Comparison of ENCODE assay signal across 8 cellular contexts in the genomic region with DNA sequence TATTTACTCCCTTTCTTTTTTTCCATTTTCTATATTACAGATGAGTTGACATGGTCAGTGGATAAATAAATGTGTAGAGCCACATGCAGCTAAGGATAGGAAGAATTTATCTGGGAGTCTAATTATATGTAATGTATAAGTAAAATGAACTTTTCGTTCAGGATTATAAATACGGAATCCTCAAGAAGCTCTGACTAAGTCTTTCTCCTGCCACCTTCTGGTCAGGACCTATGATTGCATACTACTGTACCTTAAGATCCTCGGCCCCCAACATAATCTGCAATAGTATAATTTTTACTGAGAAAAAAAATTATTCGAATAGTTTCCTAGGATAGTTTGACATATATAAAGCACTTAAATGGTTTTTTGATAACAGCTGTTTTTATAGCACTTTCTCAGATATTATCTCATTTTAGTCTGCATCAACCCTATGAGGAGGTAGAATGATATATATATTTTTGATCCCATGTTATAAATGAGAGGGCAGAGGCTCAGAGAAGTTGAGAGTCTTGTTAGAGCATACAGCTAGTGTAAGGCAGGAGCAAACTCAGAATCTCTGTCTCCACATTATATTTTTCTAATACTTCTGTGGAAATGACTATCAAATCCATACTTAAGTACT. TPM values are rescaled to one million over a fixed set of nuclear protein-coding genes. Genes with fewer than 3 reads are reported as not detected.
DNase-seq lines count a peak whose midpoint lies in the region; ATAC-seq and TF ChIP-seq lines count a peak whose summit lies in the region.

No MANE protein-coding gene starts in this region.

- WGBS in esophagus squamous epithelium, 2 donors = 4 to 6% methylated on average over 4 of the region's 4 CpGs

- peak; percentile 68 for TF ChIP-seq RAD21 in neural cell (conservative IDR thresholded peaks at IDR 0.05)

- intact Hi-C loops in esophagus squamous epithelium (cut with DNase I) = no loop called here

- H3K9me3 ChIP-seq in esophagus squamous epithelium (no peaks in the 10 kb centered on the region), neural cell (ENCODE audit: low read length) (no peaks in the 10 kb centered on the region)

- DNase-seq in NCI-H526 (lab: John Stamatoyannopoulos, UW) (peak; percentile 5 to 62), NCI-H526 treated with DMSO at 0.1 percent for 48 hours (lab: John Stamatoyannopoulos, UW) (no peak), SHP77 treated with DMSO at 0.1 percent for 48 hours (lab: John Stamatoyannopoulos, UW) (peak; percentile 8), esophagus squamous epithelium (lab: John Stamatoyannopoulos, UW) (no peak)

- H3F3A ChIP-seq in neural cell (ENCODE audit: insufficient read depth, low read length, poor library complexity, severe bottlenecking) = no peaks in the 10 kb centered on the region

- H4K20me1 ChIP-seq in neural cell (ENCODE audit: insufficient read depth) = no peaks in the 10 kb centered on the region

- H3K9me2 ChIP-seq in neural cell (ENCODE audit: insufficient read depth, low read length) = no peaks in the 10 kb centered on the region

- no peak overlapping the region for H3K9ac ChIP-seq in neural cell (ENCODE audit: low read length)

- no peaks in the 10 kb centered on the region for H3K27me3 ChIP-seq in esophagus squamous epithelium
- H3K27me3 ChIP-seq in neural cell (ENCODE audit: insufficient read depth, low read depth, low read length) = no peaks in the 10 kb centered on the region

- no peak overlapping the region for H3K27ac ChIP-seq in esophagus squamous epithelium
- H3K27ac ChIP-seq in neural cell (ENCODE audit: low read length) = no peak overlapping the region

- H3K9me3 Mint-ChIP-seq in stimulated activated memory B cell treated with anti-CD40 and anti-IgM and Interleukin-4, amounts not matched to agents 10 μg/mL and 1 μg/mL and 100 μg/mL, for 72 hours = no peaks in the 10 kb centered on the region

- no peak for TF ChIP-seq POLR2A in esophagus squamous epithelium (IDR thresholded peaks at IDR 0.05)

- no peaks in the 10 kb centered on the region for H3K27me3 Mint-ChIP-seq in stimulated activated memory B cell treated with anti-CD40 and anti-IgM and Interleukin-4, amounts not matched to agents 10 μg/mL and 1 μg/mL and 100 μg/mL, for 72 hours

- H3K4me3 ChIP-seq in esophagus squamous epithelium (no peak overlapping the region), neural cell (ENCODE audit: low read length) (no peak overlapping the region)

- no peak for TF ChIP-seq EP300 in neural cell (conservative IDR thresholded peaks at IDR 0.05; ENCODE audit: poor library complexity, severe bottlenecking)

- ATAC-seq in GM19372 (IDR thresholded peaks at IDR 0.05; ENCODE audit: low read depth, unreplicated experiment) (peak; percentile 80), HG03469 (IDR thresholded peaks at IDR 0.05; ENCODE audit: unreplicated experiment) (peak; percentile 53)
- no peak for ATAC-seq in stimulated activated memory B cell treated with anti-CD40 and anti-IgM and Interleukin-4, amounts not matched to agents 10 μg/mL and 1 μg/mL and 100 μg/mL, for 72 hours

- TF ChIP-seq CTCF in esophagus squamous epithelium (IDR thresholded peaks at IDR 0.05) (peak in 5 of 6 experiments; percentile 53 to 68 (median 62)), neural cell (IDR thresholded peaks at IDR 0.05; ENCODE audit: poor library complexity, severe bottlenecking) (peak; percentile 70)

- H3K36me3 ChIP-seq in esophagus squamous epithelium = no peaks in the 10 kb centered on the region
- no peaks in the 10 kb centered on the region for H3K36me3 ChIP-seq in neural cell (ENCODE audit: insufficient read depth, low read length)

- no peak overlapping the region for H3K27ac Mint-ChIP-seq in stimulated activated memory B cell treated with anti-CD40 and anti-IgM and Interleukin-4, amounts not matched to agents 10 μg/mL and 1 μg/mL and 100 μg/mL, for 72 hours

- no peak overlapping the region for H3K4me2 ChIP-seq in neural cell (ENCODE audit: low read length)

- peaks cover 18% of the 10 kb centered on the region for H3K36me3 Mint-ChIP-seq in stimulated activated memory B cell treated with anti-CD40 and anti-IgM and Interleukin-4, amounts not matched to agents 10 μg/mL and 1 μg/mL and 100 μg/mL, for 72 hours

- no peak overlapping the region for H2AFZ ChIP-seq in neural cell (ENCODE audit: low read depth, low read length)

- H3K4me3 Mint-ChIP-seq in stimulated activated memory B cell treated with anti-CD40 and anti-IgM and Interleukin-4, amounts not matched to agents 10 μg/mL and 1 μg/mL and 100 μg/mL, for 72 hours = no peak overlapping the region

- peaks cover 11% of the 10 kb centered on the region for H3K4me1 Mint-ChIP-seq in stimulated activated memory B cell treated with anti-CD40 and anti-IgM and Interleukin-4, amounts not matched to agents 10 μg/mL and 1 μg/mL and 100 μg/mL, for 72 hours

- H3K79me2 ChIP-seq in neural cell (replicated peaks; ENCODE audit: insufficient read depth, low read length) = no peaks in the 10 kb centered on the region

- H3K4me1 ChIP-seq in esophagus squamous epithelium = peaks cover 0 to 9% (median 0%) of the 10 kb centered on the region in 3 donors

TF ChIP-seq in neural cell, 6 proteins besides CTCF, POLR2A, EP300 and RAD21:
- no peak for TF ChIP-seq EZH2 (IDR thresholded peaks at IDR 0.05; ENCODE audit: borderline replicate concordance, insufficient read depth, low read length, poor library complexity, severe bottlenecking)
- TF ChIP-seq SMC3 (conservative IDR thresholded peaks at IDR 0.05; ENCODE audit: poor library complexity) = peak; percentile 80

RNA-seq across cellular contexts. Expression of a gene that starts 36.1 kb away (rescaled TPM):
- total RNA-seq in esophagus squamous epithelium = 10 to 100 TPM; 17.8 to 35.0 (median 27.6) TPM
- polyA plus RNA-seq in neural cell = 351 and 358 TPM in 2 replicates
- polyA minus RNA-seq in neural cell = 233 and 249 TPM in 2 replicates

RNA-seq across cellular contexts. Expression of a gene that starts 56.6 kb away (rescaled TPM):
- total RNA-seq in esophagus squamous epithelium = 1 to 10 TPM; 3.9 to 7.4 (median 5.2) TPM
- 11.5 and 16.1 TPM in 2 replicates for polyA plus RNA-seq in neural cell
- 20.8 and 22.4 TPM in 2 replicates for polyA minus RNA-seq in neural cell

Comparison
In these comparisons a context has a peak if more than half of its experiments do, and no peak if none do; other contexts are left out.
1. DNase-seq: peak in NCI-H526 (2 of 2) and SHP77 treated with DMSO at 0.1 percent for 48 hours (single experiment); none in NCI-H526 treated with DMSO at 0.1 percent for 48 hours (single experiment) and esophagus squamous epithelium (single experiment).